ENCODE assay signal across 9 cellular contexts in genomic region chr3:43892535-43892934, GRCh38.
A peak's percentile ranks its signal among the peaks of the same experiment; 100 is the strongest.
DNase-seq lines count a peak whose midpoint lies in the region; ATAC-seq and TF ChIP-seq lines count a peak whose summit lies in the region.
"Had no signal": no experiment of that assay in that cellular context is flagged by ENCODE, and none has a peak within 500 bp of the region (broad histone marks: within the 10 kb centered on the region; RNA-seq: fewer than 3 reads in every experiment).

No MANE protein-coding gene starts in this region.

- no peaks in the 10 kb centered on the region for H3K4me1 ChIP-seq in BE2C
- H3K4me1 ChIP-seq in prostate gland (replicated peaks): no peaks in the 10 kb centered on the region

- intact Hi-C loops in prostate gland (cut with DNase I): no loop called here

- peak; percentile 66 for ATAC-seq in GM18502 (IDR thresholded peaks at IDR 0.05; ENCODE audit: poor library complexity, unreplicated experiment)

- H3K4me3 ChIP-seq in BE2C (ENCODE audit: low read depth, low read length) (no peak overlapping the region), prostate gland (no peak overlapping the region)
- H3K4me3 ChIP-seq: SJSA1 had no signal

- H3K4me1 Mint-ChIP-seq in glutamatergic neuron (ENCODE audit: low read depth, unreplicated experiment): peaks cover 29% of the 10 kb centered on the region

- CTCF ChIA-PET in HEK293T (lab: Yijun Ruan, JAX): no interaction called here

- no peaks in the 10 kb centered on the region for H3K27me3 Mint-ChIP-seq in glutamatergic neuron (ENCODE audit: unreplicated experiment)

- POLR2A ChIA-PET in HEK293T (lab: Yijun Ruan, JAX): no interaction called here

- no peaks in the 10 kb centered on the region for H3K27me3 ChIP-seq in BE2C
- peaks cover 11% of the 10 kb centered on the region for H3K27me3 ChIP-seq in prostate gland (replicated peaks; ENCODE audit: insufficient read depth)
- H3K27me3 ChIP-seq: SJSA1 had no signal

- DNase-seq in HEK293T (ENCODE audit: extremely low spot score) (no peak), NCI-H1105 (lab: John Stamatoyannopoulos, UW) (peak; percentile 55), glutamatergic neuron (no peak), occipital lobe (lab: John Stamatoyannopoulos, UW) (no peak), BE2C (no peak), prostate gland (ENCODE audit: low spot score) (no peak)
- no peak for DNase-seq in stimulated activated naive CD4-positive, alpha-beta T cell treated with Interleukin-2 at 50 U/mL for 16 hours (lab: John Stamatoyannopoulos, UW)

- H3K9me3 ChIP-seq in BE2C (no peaks in the 10 kb centered on the region), prostate gland (no peaks in the 10 kb centered on the region)
- H3K9me3 ChIP-seq: SJSA1 had no signal

- 12% methylated on average over 7 of the region's 7 CpGs for WGBS in prostate gland

- H3K36me3 ChIP-seq in BE2C (no peaks in the 10 kb centered on the region), prostate gland (no peaks in the 10 kb centered on the region)
- H3K36me3 ChIP-seq: SJSA1 had no signal

- H3K27ac Mint-ChIP-seq in glutamatergic neuron (ENCODE audit: unreplicated experiment): peak overlapping the region; percentile 82

- peak overlapping the region; percentile 66 for H3K4me3 Mint-ChIP-seq in glutamatergic neuron (ENCODE audit: unreplicated experiment)

- TF ChIP-seq POLR2A in prostate gland (IDR thresholded peaks at IDR 0.05): no peak

- H3K9me3 Mint-ChIP-seq in glutamatergic neuron (ENCODE audit: unreplicated experiment): peaks cover 2% of the 10 kb centered on the region

- TF ChIP-seq CTCF in glutamatergic neuron (IDR thresholded peaks at IDR 0.05; ENCODE audit: partially characterized antibody, unreplicated experiment) (no peak), BE2C (IDR thresholded peaks at IDR 0.05; ENCODE audit: low read depth, low read length) (no peak), prostate gland (IDR thresholded peaks at IDR 0.05) (no peak)

- no peak overlapping the region for H3K27ac ChIP-seq in prostate gland
- H3K27ac ChIP-seq: SJSA1 had no signal

- no peaks in the 10 kb centered on the region for H3K36me3 Mint-ChIP-seq in glutamatergic neuron (ENCODE audit: unreplicated experiment)

TF ChIP-seq in HEK293T, 16 proteins besides CTCF, POLR2A, EP300 and RAD21:
- TF ChIP-seq PKNOX1 (IDR thresholded peaks at IDR 0.05) (0 out of 2 replicates have a peak, but pooled peaks have one; percentile 21), FOXM1 (IDR thresholded peaks at IDR 0.05; ENCODE audit: borderline replicate concordance) (no peak)
